Comparison of ENCODE assay signal across 1 cellular context in genomic region chr7:132433286-132433685, GRCh38.
TF ChIP-seq lines count a peak whose summit lies in the region.

No MANE protein-coding gene starts in this region.

TF ChIP-seq in SK-N-SH treated with all-trans-retinoic acid at 6 μM for 48 hours, 23 proteins besides CTCF, POLR2A, EP300 and RAD21 (continued from another document):
- TF ChIP-seq TSHZ2 (CRISPR knock-in tag; IDR thresholded peaks at IDR 0.05), result no peak
- no peak for TF ChIP-seq TCF4 (CRISPR knock-in tag; IDR thresholded peaks at IDR 0.05; ENCODE audit: borderline replicate concordance)
- no peak for TF ChIP-seq CREB5 (CRISPR knock-in tag; IDR thresholded peaks at IDR 0.05; ENCODE audit: low read depth)
- no peak for TF ChIP-seq ZFP30 (CRISPR knock-in tag; IDR thresholded peaks at IDR 0.05)
- TF ChIP-seq BACH2 (CRISPR knock-in tag; IDR thresholded peaks at IDR 0.05; ENCODE audit: borderline replicate concordance), result no peak
- no peak for TF ChIP-seq GLIS3 (CRISPR knock-in tag; IDR thresholded peaks at IDR 0.05)
